ENCODE assay signal across 23 cellular contexts in the genomic region with DNA sequence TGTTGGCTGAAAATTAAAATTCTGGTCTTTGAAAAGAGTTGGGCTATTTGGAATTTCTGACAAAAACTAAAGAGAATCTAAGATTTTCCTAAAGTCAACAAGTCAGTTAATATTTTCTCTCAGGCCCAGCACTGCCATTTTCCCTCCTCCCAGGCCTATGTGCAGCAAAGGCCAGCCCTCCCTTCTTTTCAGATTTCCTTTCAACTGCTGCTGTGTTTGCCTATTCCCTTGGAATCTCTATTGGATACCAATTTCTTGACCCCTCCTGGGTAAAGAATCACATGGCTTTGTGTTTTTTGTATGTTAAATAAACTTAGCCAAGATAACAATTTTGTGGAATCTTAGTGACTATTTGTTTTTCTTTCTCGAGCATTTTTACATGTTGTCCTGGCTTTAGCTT. TPM values are rescaled to one million over a fixed set of nuclear protein-coding genes. Genes with fewer than 3 reads are reported as not detected.
"Had no signal": no experiment of that assay in that cellular context is flagged by ENCODE, and none has a peak within 500 bp of the region (broad histone marks: within the 10 kb centered on the region; RNA-seq: fewer than 3 reads in every experiment).

No MANE protein-coding gene starts in this region.

- DNase-seq: activated CD4-positive, alpha-beta T cell treated with anti-CD3 and anti-CD28 coated beads for 48 hours; activated CD4-positive, CD25-positive, alpha-beta regulatory T cell; activated naive CD4-positive, alpha-beta T cell; activated naive CD8-positive, alpha-beta T cell treated with anti-CD3 and anti-CD28 coated beads for 36 hours; activated T-cell treated with anti-CD3 and anti-CD28 coated beads, Interleukin-2, amount 50 U/mL, for 1 hour; amniotic stem cell; caudate nucleus; effector CD4-positive, alpha-beta T cell; gastrocnemius medialis; heart left ventricle; immature natural killer cell; natural killer cell; posterior cingulate gyrus; retina; stimulated activated CD4-positive, alpha-beta T cell treated with anti-CD3 and anti-CD28 coated beads, Interleukin-12 subunit alpha, Interleukin-12 subunit beta, amount 100 ng/mL, for 4 hours; stimulated activated CD4-positive, alpha-beta T cell treated with anti-CD3 and anti-CD28 coated beads, Interleukin-1b, Interleukin-23, amount 100 ng/mL, for 48 hours; stimulated activated naive CD8-positive, alpha-beta T cell treated with anti-CD3 and anti-CD28 coated beads, Interleukin-15, Interleukin-2, amounts not matched to agents 100 U/mL and 50 U/mL, for 24 hours; substantia nigra; T-cell had no signal

- H3K27me3 ChIP-seq: gastrocnemius medialis, heart left ventricle, neutrophil, tibial nerve had no signal

- ATAC-seq: activated CD8-positive, alpha-beta T cell treated with anti-CD3 and anti-CD28 coated beads for 36 hours; activated T-helper 17 cell treated with anti-CD3 and anti-CD28 coated beads, Interleukin-2, amount 50 U/mL, for 72 hours; gastrocnemius medialis; heart left ventricle; natural killer cell; stimulated activated naive CD8-positive, alpha-beta T cell treated with anti-CD3 and anti-CD28 coated beads, Interleukin-15, Interleukin-2, amounts not matched to agents 100 U/mL and 50 U/mL, for 24 hours; T-cell had no signal

- H3K27ac Mint-ChIP-seq: activated CD8-positive, alpha-beta T cell treated with anti-CD3 and anti-CD28 coated beads for 36 hours; activated naive CD8-positive, alpha-beta T cell treated with anti-CD3 and anti-CD28 coated beads for 36 hours; activated T-helper 17 cell treated with anti-CD3 and anti-CD28 coated beads, Interleukin-2, amount 50 U/mL, for 72 hours; immature natural killer cell; natural killer cell; T-cell had no signal

- H3K27me3 Mint-ChIP-seq: activated CD8-positive, alpha-beta T cell treated with anti-CD3 and anti-CD28 coated beads for 36 hours; activated naive CD8-positive, alpha-beta T cell treated with anti-CD3 and anti-CD28 coated beads for 36 hours; activated T-helper 17 cell treated with anti-CD3 and anti-CD28 coated beads, Interleukin-2, amount 50 U/mL, for 72 hours; T-cell had no signal

- H3K4me3 Mint-ChIP-seq: activated CD8-positive, alpha-beta T cell treated with anti-CD3 and anti-CD28 coated beads for 36 hours; activated naive CD8-positive, alpha-beta T cell treated with anti-CD3 and anti-CD28 coated beads for 36 hours; activated T-helper 17 cell treated with anti-CD3 and anti-CD28 coated beads, Interleukin-2, amount 50 U/mL, for 72 hours; immature natural killer cell; natural killer cell; T-cell had no signal

- H3K9me3 ChIP-seq: gastrocnemius medialis, heart left ventricle, neutrophil, tibial nerve had no signal

- H3K36me3 ChIP-seq: gastrocnemius medialis, heart left ventricle, neutrophil, tibial nerve had no signal

- H3K4me3 ChIP-seq: gastrocnemius medialis, heart left ventricle, tibial nerve had no signal

- H3K27ac ChIP-seq: gastrocnemius medialis, heart left ventricle, neutrophil, tibial nerve had no signal

- H3K36me3 Mint-ChIP-seq: immature natural killer cell, natural killer cell, T-cell had no signal

- H3K4me1 ChIP-seq: gastrocnemius medialis had no signal

- H3K9me3 Mint-ChIP-seq: activated CD8-positive, alpha-beta T cell treated with anti-CD3 and anti-CD28 coated beads for 36 hours; activated naive CD8-positive, alpha-beta T cell treated with anti-CD3 and anti-CD28 coated beads for 36 hours; T-cell had no signal

RNA-seq across cellular contexts. Expression of a gene that starts 20.1 kb away (rescaled TPM):
- total RNA-seq: gastrocnemius medialis had no signal
